Comparison of ENCODE assay signal across 9 cellular contexts in the genomic region with DNA sequence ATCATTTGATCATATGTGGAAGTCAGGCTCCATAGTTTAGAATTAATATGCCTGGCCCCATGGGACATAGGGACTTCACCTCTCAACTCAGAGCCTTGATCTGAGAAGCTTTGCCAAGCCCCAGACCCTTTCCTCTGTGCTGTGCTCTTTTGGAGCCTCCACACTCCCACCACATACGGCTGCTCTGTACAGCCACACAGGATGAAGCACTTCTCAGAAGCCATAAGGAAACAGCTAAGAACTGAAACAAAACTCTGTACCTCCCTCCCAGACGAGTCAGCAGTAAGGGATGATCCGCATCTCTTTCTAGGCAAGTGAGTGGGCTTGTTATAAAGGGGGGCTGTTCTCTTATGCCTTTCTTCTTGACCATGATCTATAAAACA.
DNase-seq lines count a peak whose midpoint lies in the region; ATAC-seq and TF ChIP-seq lines count a peak whose summit lies in the region.
"Had no signal": no experiment of that assay in that cellular context is flagged by ENCODE, and none has a peak within 500 bp of the region (broad histone marks: within the 10 kb centered on the region; RNA-seq: fewer than 3 reads in every experiment).

No MANE protein-coding gene starts in this region.

- POLR2A ChIA-PET in naive thymus-derived CD8-positive, alpha-beta T cell (lab: Charles Lee): interaction anchor here (1.2 to 1.5 kb wide), 2 partner anchors 11 to 56 kb away, joined by 3 to 4 read pairs; no protein-coding TSS in a partner anchor

- no peak for DNase-seq in HFFc6
- DNase-seq in activated T-helper 1 cell treated with anti-CD3 and anti-CD28 coated beads, Interleukin-12 subunit alpha, Interleukin-12 subunit beta, Interleukin-2, Interleukin-4 antibody, amounts not matched to agents 30 ng/mL and 10 ng/mL and 1 ng/mL, durations not matched to agents 14 hours and 24 hours and 36 hours (ENCODE audit: low spot score): no peak
- DNase-seq in naive thymus-derived CD8-positive, alpha-beta T cell: peak in 1 of 10 donors; percentile 11
- no peak for DNase-seq in KG1 (lab: John Stamatoyannopoulos, UW)
- DNase-seq in substantia nigra (lab: John Stamatoyannopoulos, UW): no peak
- DNase-seq: kidney, thyroid gland had no signal

- peaks cover 4% of the 10 kb centered on the region for H3K9me3 Mint-ChIP-seq in HFFc6
- peaks cover 7% of the 10 kb centered on the region for H3K9me3 Mint-ChIP-seq in activated T-helper 1 cell treated with anti-CD3 and anti-CD28 coated beads, Interleukin-12 subunit alpha, Interleukin-12 subunit beta, Interleukin-2, Interleukin-4 antibody, amounts not matched to agents 30 ng/mL and 10 ng/mL and 1 ng/mL, durations not matched to agents 14 hours and 24 hours and 36 hours
- no peaks in the 10 kb centered on the region for H3K9me3 Mint-ChIP-seq in naive thymus-derived CD8-positive, alpha-beta T cell

- no peaks in the 10 kb centered on the region; the same call in 1 of the 2 replicates for H3K27me3 Mint-ChIP-seq in HFFc6 (ENCODE audit: insufficient read depth)
- H3K27me3 Mint-ChIP-seq in activated T-helper 1 cell treated with anti-CD3 and anti-CD28 coated beads, Interleukin-12 subunit alpha, Interleukin-12 subunit beta, Interleukin-2, Interleukin-4 antibody, amounts not matched to agents 30 ng/mL and 10 ng/mL and 1 ng/mL, durations not matched to agents 14 hours and 24 hours and 36 hours (ENCODE audit: insufficient read depth): no peaks in the 10 kb centered on the region
- no peaks in the 10 kb centered on the region for H3K27me3 Mint-ChIP-seq in naive thymus-derived CD8-positive, alpha-beta T cell

- TF ChIP-seq CTCF in HFFc6 (IDR thresholded peaks at IDR 0.05): no peak

- H3K4me3 Mint-ChIP-seq in HFFc6: no peak overlapping the region
- H3K4me3 Mint-ChIP-seq in activated T-helper 1 cell treated with anti-CD3 and anti-CD28 coated beads, Interleukin-12 subunit alpha, Interleukin-12 subunit beta, Interleukin-2, Interleukin-4 antibody, amounts not matched to agents 30 ng/mL and 10 ng/mL and 1 ng/mL, durations not matched to agents 14 hours and 24 hours and 36 hours: peak overlapping the region; percentile 45
- H3K4me3 Mint-ChIP-seq in naive thymus-derived CD8-positive, alpha-beta T cell: peak overlapping the region in 7 of 10 donors; percentile 6 to 69 (median 41)

- peak overlapping the region; percentile 75 for H3K27ac Mint-ChIP-seq in HFFc6
- H3K27ac Mint-ChIP-seq in activated T-helper 1 cell treated with anti-CD3 and anti-CD28 coated beads, Interleukin-12 subunit alpha, Interleukin-12 subunit beta, Interleukin-2, Interleukin-4 antibody, amounts not matched to agents 30 ng/mL and 10 ng/mL and 1 ng/mL, durations not matched to agents 14 hours and 24 hours and 36 hours: peak overlapping the region; percentile 65
- peak overlapping the region in 9 of 10 donors; percentile 16 to 90 (median 77) for H3K27ac Mint-ChIP-seq in naive thymus-derived CD8-positive, alpha-beta T cell

- peaks cover 78% of the 10 kb centered on the region for H3K36me3 Mint-ChIP-seq in HFFc6 (ENCODE audit: low read depth)
- peaks cover 66% of the 10 kb centered on the region for H3K36me3 Mint-ChIP-seq in activated T-helper 1 cell treated with anti-CD3 and anti-CD28 coated beads, Interleukin-12 subunit alpha, Interleukin-12 subunit beta, Interleukin-2, Interleukin-4 antibody, amounts not matched to agents 30 ng/mL and 10 ng/mL and 1 ng/mL, durations not matched to agents 14 hours and 24 hours and 36 hours (ENCODE audit: low read depth)
- H3K36me3 Mint-ChIP-seq in naive thymus-derived CD8-positive, alpha-beta T cell: peaks cover 4 to 38% (median 11%) of the 10 kb centered on the region in 3 donors

- H3K4me1 Mint-ChIP-seq in HFFc6 (ENCODE audit: low read depth): peaks cover 88% of the 10 kb centered on the region
- peaks cover 76% of the 10 kb centered on the region for H3K4me1 Mint-ChIP-seq in activated T-helper 1 cell treated with anti-CD3 and anti-CD28 coated beads, Interleukin-12 subunit alpha, Interleukin-12 subunit beta, Interleukin-2, Interleukin-4 antibody, amounts not matched to agents 30 ng/mL and 10 ng/mL and 1 ng/mL, durations not matched to agents 14 hours and 24 hours and 36 hours (ENCODE audit: low read depth)
- peaks cover 37 to 87% (median 78%) of the 10 kb centered on the region in 4 donors for H3K4me1 Mint-ChIP-seq in naive thymus-derived CD8-positive, alpha-beta T cell

- ATAC-seq in GM18858 (IDR thresholded peaks at IDR 0.05; ENCODE audit: unreplicated experiment) (peak; percentile 24), HG02759 (IDR thresholded peaks at IDR 0.05; ENCODE audit: unreplicated experiment) (no peak)
- ATAC-seq in naive thymus-derived CD8-positive, alpha-beta T cell: peak; percentile 45 to 78

- no peak overlapping the region for H3K27ac ChIP-seq in substantia nigra (ENCODE audit: low read depth, low read length, poor library complexity, severe bottlenecking)
- H3K27ac ChIP-seq: thyroid gland had no signal

- intact Hi-C loops in activated T-helper 1 cell treated with anti-CD3 and anti-CD28 coated beads, Interleukin-12 subunit alpha, Interleukin-12 subunit beta, Interleukin-2, Interleukin-4 antibody, amounts not matched to agents 30 ng/mL and 10 ng/mL and 1 ng/mL, durations not matched to agents 14 hours and 24 hours and 36 hours (cut with micrococcal nuclease): no loop called here
